Comparison of ENCODE assay signal across 9 cellular contexts in the genomic region with DNA sequence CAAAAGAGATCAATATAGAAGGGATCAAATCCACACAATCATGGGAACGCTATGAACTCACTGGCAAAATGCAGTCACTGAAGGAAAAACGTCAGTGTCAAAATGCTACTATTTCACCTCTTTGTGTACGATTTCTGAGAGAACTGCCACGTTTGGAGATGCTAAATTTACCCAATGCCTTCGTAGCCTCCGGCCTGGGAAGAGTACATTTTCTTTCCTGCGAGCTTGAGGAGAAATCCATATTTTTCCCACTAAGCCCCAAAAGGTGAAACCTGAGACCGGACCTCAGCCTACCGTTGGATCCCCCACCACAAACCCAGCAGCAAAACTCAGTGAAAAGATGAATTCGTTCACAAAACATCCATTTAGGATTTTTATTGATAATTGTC.
DNase-seq lines count a peak whose midpoint lies in the region; TF ChIP-seq lines count a peak whose summit lies in the region.
"Had no signal": no experiment of that assay in that cellular context is flagged by ENCODE, and none has a peak within 500 bp of the region (broad histone marks: within the 10 kb centered on the region; RNA-seq: fewer than 3 reads in every experiment).

No MANE protein-coding gene starts in this region.

- intact Hi-C loops in activated naive CD4-positive, alpha-beta T cell treated with anti-CD3 and anti-CD28 coated beads for 36 hours (cut with micrococcal nuclease) = no loop called here
- intact Hi-C loops in activated T-helper 1 cell treated with anti-CD3 and anti-CD28 coated beads, Interleukin-12 subunit alpha, Interleukin-12 subunit beta, Interleukin-2, Interleukin-4 antibody, amounts not matched to agents 30 ng/mL and 10 ng/mL and 1 ng/mL, durations not matched to agents 14 hours and 24 hours and 36 hours (cut with micrococcal nuclease) = loop anchor here (5.0 to 10.0 kb wide), 3 partner anchors 285 to 755 kb away; no protein-coding TSS in a partner anchor

- no peak for TF ChIP-seq CTCF in type B pancreatic cell (conservative IDR thresholded peaks at IDR 0.05)

- H3K4me3 ChIP-seq in iPS-20b (ENCODE audit: low read length) = peak overlapping the region; percentile 96

- H3K4me1 Mint-ChIP-seq in activated naive CD4-positive, alpha-beta T cell treated with anti-CD3 and anti-CD28 coated beads for 36 hours (ENCODE audit: low read depth) = peaks cover 18% of the 10 kb centered on the region
- peaks cover 24% of the 10 kb centered on the region for H3K4me1 Mint-ChIP-seq in activated T-helper 1 cell treated with anti-CD3 and anti-CD28 coated beads, Interleukin-12 subunit alpha, Interleukin-12 subunit beta, Interleukin-2, Interleukin-4 antibody, amounts not matched to agents 30 ng/mL and 10 ng/mL and 1 ng/mL, durations not matched to agents 14 hours and 24 hours and 36 hours (ENCODE audit: low read depth)
- peaks cover 19% of the 10 kb centered on the region for H3K4me1 Mint-ChIP-seq in type B pancreatic cell (ENCODE audit: unreplicated experiment)

- H3K4me1 ChIP-seq in iPS-20b (ENCODE audit: insufficient read depth, low read length) = no peaks in the 10 kb centered on the region

- no peaks in the 10 kb centered on the region for H3K36me3 Mint-ChIP-seq in activated naive CD4-positive, alpha-beta T cell treated with anti-CD3 and anti-CD28 coated beads for 36 hours (ENCODE audit: low read depth)
- no peaks in the 10 kb centered on the region for H3K36me3 Mint-ChIP-seq in activated T-helper 1 cell treated with anti-CD3 and anti-CD28 coated beads, Interleukin-12 subunit alpha, Interleukin-12 subunit beta, Interleukin-2, Interleukin-4 antibody, amounts not matched to agents 30 ng/mL and 10 ng/mL and 1 ng/mL, durations not matched to agents 14 hours and 24 hours and 36 hours (ENCODE audit: low read depth)
- peaks cover 6% of the 10 kb centered on the region for H3K36me3 Mint-ChIP-seq in type B pancreatic cell

- DNase-seq in activated naive CD4-positive, alpha-beta T cell treated with anti-CD3 and anti-CD28 coated beads for 36 hours = no peak
- no peak for DNase-seq in activated naive CD4-positive, alpha-beta T cell treated with anti-CD3 and anti-CD28 coated beads, Interleukin-2, amount 50 U/mL, for 16 hours
- no peak for DNase-seq in activated T-helper 1 cell treated with anti-CD3 and anti-CD28 coated beads, Interleukin-12 subunit alpha, Interleukin-12 subunit beta, Interleukin-2, Interleukin-4 antibody, amounts not matched to agents 30 ng/mL and 10 ng/mL and 1 ng/mL, durations not matched to agents 14 hours and 24 hours and 36 hours (ENCODE audit: low spot score)
- DNase-seq in type B pancreatic cell (ENCODE audit: extremely low spot score, unreplicated experiment) (no peak), HPDE6-E6E7 (ENCODE audit: extremely low spot score) (no peak), islet precursor cell (no peak), amniotic stem cell (lab: John Stamatoyannopoulos, UW) (no peak)

- H3K27me3 ChIP-seq in iPS-20b (ENCODE audit: insufficient read depth, low read length) = peaks cover 16% of the 10 kb centered on the region; the same call in 1 of the 2 replicates

- H3K36me3 ChIP-seq in iPS-20b (ENCODE audit: insufficient read depth, low read depth, low read length) = no peaks in the 10 kb centered on the region
- H3K36me3 ChIP-seq: thyroid gland had no signal

- no peaks in the 10 kb centered on the region for H3K9me3 Mint-ChIP-seq in activated naive CD4-positive, alpha-beta T cell treated with anti-CD3 and anti-CD28 coated beads for 36 hours
- H3K9me3 Mint-ChIP-seq in activated T-helper 1 cell treated with anti-CD3 and anti-CD28 coated beads, Interleukin-12 subunit alpha, Interleukin-12 subunit beta, Interleukin-2, Interleukin-4 antibody, amounts not matched to agents 30 ng/mL and 10 ng/mL and 1 ng/mL, durations not matched to agents 14 hours and 24 hours and 36 hours = no peaks in the 10 kb centered on the region
- H3K9me3 Mint-ChIP-seq in type B pancreatic cell = no peaks in the 10 kb centered on the region

- no peaks in the 10 kb centered on the region for H3K9me3 ChIP-seq in iPS-20b (ENCODE audit: insufficient read depth, low read depth, low read length)
- H3K9me3 ChIP-seq: thyroid gland had no signal

- H3K4me3 Mint-ChIP-seq in activated naive CD4-positive, alpha-beta T cell treated with anti-CD3 and anti-CD28 coated beads for 36 hours = peak overlapping the region; percentile 73
- H3K4me3 Mint-ChIP-seq in activated T-helper 1 cell treated with anti-CD3 and anti-CD28 coated beads, Interleukin-12 subunit alpha, Interleukin-12 subunit beta, Interleukin-2, Interleukin-4 antibody, amounts not matched to agents 30 ng/mL and 10 ng/mL and 1 ng/mL, durations not matched to agents 14 hours and 24 hours and 36 hours = peak overlapping the region; percentile 80
- peak overlapping the region; percentile 94 for H3K4me3 Mint-ChIP-seq in type B pancreatic cell

- no peak overlapping the region for H3K27ac ChIP-seq in iPS-20b (ENCODE audit: low read length)
- H3K27ac ChIP-seq: thyroid gland had no signal

- peak overlapping the region; percentile 68; the same call in 1 of the 2 replicates for H3K9ac ChIP-seq in iPS-20b (ENCODE audit: low read depth, low read length)

- peaks cover 61% of the 10 kb centered on the region for H3K27me3 Mint-ChIP-seq in activated naive CD4-positive, alpha-beta T cell treated with anti-CD3 and anti-CD28 coated beads for 36 hours (ENCODE audit: low read depth)
- peaks cover 66% of the 10 kb centered on the region for H3K27me3 Mint-ChIP-seq in activated T-helper 1 cell treated with anti-CD3 and anti-CD28 coated beads, Interleukin-12 subunit alpha, Interleukin-12 subunit beta, Interleukin-2, Interleukin-4 antibody, amounts not matched to agents 30 ng/mL and 10 ng/mL and 1 ng/mL, durations not matched to agents 14 hours and 24 hours and 36 hours (ENCODE audit: insufficient read depth)
- peaks cover 27% of the 10 kb centered on the region for H3K27me3 Mint-ChIP-seq in type B pancreatic cell

- CTCF ChIA-PET in activated naive CD4-positive, alpha-beta T cell treated with anti-CD3 and anti-CD28 coated beads for 36 hours (lab: Charles Lee) = interaction anchor here (0.7 kb wide), 1 partner anchor 27 kb away, joined by 3 read pairs; no protein-coding TSS in a partner anchor

- no peak overlapping the region for H3K27ac Mint-ChIP-seq in activated naive CD4-positive, alpha-beta T cell treated with anti-CD3 and anti-CD28 coated beads for 36 hours
- no peak overlapping the region for H3K27ac Mint-ChIP-seq in activated T-helper 1 cell treated with anti-CD3 and anti-CD28 coated beads, Interleukin-12 subunit alpha, Interleukin-12 subunit beta, Interleukin-2, Interleukin-4 antibody, amounts not matched to agents 30 ng/mL and 10 ng/mL and 1 ng/mL, durations not matched to agents 14 hours and 24 hours and 36 hours
- peak overlapping the region; percentile 93 for H3K27ac Mint-ChIP-seq in type B pancreatic cell
